Comparison of ENCODE assay signal across 8 cellular contexts in genomic region chrX:154486396-154487207, GRCh38. TPM values are rescaled to one million over a fixed set of nuclear protein-coding genes. Genes with fewer than 3 reads are reported as not detected.
A peak's percentile ranks its signal among the peaks of the same experiment; 100 is the strongest.
DNase-seq lines count a peak whose midpoint lies in the region; ATAC-seq, FAIRE-seq and TF ChIP-seq lines count a peak whose summit lies in the region.

UBL4A (minus strand) TSS chrX:154486615; CDS start chrX:154486584, 31 bp downstream.

- no peaks in the 10 kb centered on the region for H3K9me2 ChIP-seq in SK-N-SH

- TF ChIP-seq CTCF in SK-N-SH (IDR thresholded peaks at IDR 0.05) (no peak), heart left ventricle (IDR thresholded peaks at IDR 0.05) (no peak)

- peaks cover 19% of the 10 kb centered on the region; the same call in 1 of the 2 replicates for H3K79me2 ChIP-seq in SK-N-SH (ENCODE audit: insufficient read depth)

- peak; percentile 16 for FAIRE-seq in HTR-8/SVneo (lab: Jason Lieb, UNC)

- TF ChIP-seq POLR2A in heart left ventricle (IDR thresholded peaks at IDR 0.05) (no peak), GM18505 (IDR thresholded peaks at IDR 0.05; ENCODE audit: borderline replicate concordance, extremely low read depth, insufficient read depth, insufficient read length) (no peak)

- DNase-seq in GM03348 (ENCODE audit: low spot score) (peak; percentile 87), HTR-8/SVneo (ENCODE audit: insufficient read length, low spot score) (peak; percentile 21), SK-N-SH (peak; percentile 86), adipocyte (ENCODE audit: low read depth) (peak; percentile 65), heart left ventricle (peak; percentile 62 to 80 (median 72)), posterior cingulate gyrus (peak in 7 of 10 donors; percentile 31 to 92 (median 55))

- peaks cover 0 to 17% of the 10 kb centered on the region in 2 experiments; a peak in 1 of 4 replicates for H3K4me1 ChIP-seq in SK-N-SH (ENCODE audit: control insufficient read depth in 1 of 2, insufficient read depth in 2 of 2, low read depth in 1 of 2, low read length in 1 of 2)
- peaks cover 13% of the 10 kb centered on the region for H3K4me1 ChIP-seq in adipocyte (ENCODE audit: control insufficient read depth, insufficient read depth, low read length)
- H3K4me1 ChIP-seq in heart left ventricle, result peaks cover 0 to 39% (median 17%) of the 10 kb centered on the region in 12 donors

- H3K4me2 ChIP-seq in SK-N-SH, result peak within 1 kb of the TSS; percentile 80

- 0 out of 2 replicates have a peak, but pooled peaks cover 10% of the 10 kb centered on the region for H3K27me3 ChIP-seq in SK-N-SH (ENCODE audit: insufficient read depth)
- H3K27me3 ChIP-seq in adipocyte (replicated peaks; ENCODE audit: control insufficient read depth, insufficient read depth, low read length), result no peaks in the 10 kb centered on the region
- H3K27me3 ChIP-seq in heart left ventricle, result no peaks in the 10 kb centered on the region

- H4K20me1 ChIP-seq in SK-N-SH (ENCODE audit: insufficient read depth), result no peaks in the 10 kb centered on the region

- WGBS in SK-N-SH (ENCODE audit: low lambda C conversion rate), result 0% methylated on average over 1 of the region's 95 CpGs
- 1 to 47% (median 21%) methylated on average over 3 to 90 of the region's 95 CpGs for WGBS in heart left ventricle, 4 donors

- no peaks in the 10 kb centered on the region for H3F3A ChIP-seq in SK-N-SH (replicated peaks; ENCODE audit: insufficient read depth)

- H3K9me3 ChIP-seq in SK-N-SH (no peaks in the 10 kb centered on the region), adipocyte (ENCODE audit: control insufficient read depth, low read length) (no peaks in the 10 kb centered on the region), heart left ventricle (no peaks in the 10 kb centered on the region)

- peak within 1 kb of the TSS; percentile 63; the same call in 1 of the 2 replicates for H2AFZ ChIP-seq in SK-N-SH (ENCODE audit: low read depth)

- H3K4me3 ChIP-seq in SK-N-SH (ENCODE audit: low read depth in 2 of 2, low read length in 1 of 2) (peak within 1 kb of the TSS; percentile 56 to 63), adipocyte (ENCODE audit: low read length) (peak within 1 kb of the TSS; percentile 79), heart left ventricle (peak within 1 kb of the TSS; percentile 50 to 92 (median 68))

- CTCF ChIA-PET in SK-N-SH (lab: Yijun Ruan, JAX), result interaction anchor here (1.1 to 1.4 kb wide), 3 partner anchors 27 to 87 kb away, joined by 3 to 4 read pairs (median 4); no protein-coding TSS in a partner anchor

- ATAC-seq in heart left ventricle, result peak in 3 of 4 donors; percentile 40 to 49 (median 41)
- no peak for ATAC-seq in HG03378 (IDR thresholded peaks at IDR 0.05; ENCODE audit: unreplicated experiment)
- ATAC-seq in GM18505 (IDR thresholded peaks at IDR 0.05; ENCODE audit: unreplicated experiment), result no peak

- no peak for TF ChIP-seq RAD21 in SK-N-SH (IDR thresholded peaks at IDR 0.05; ENCODE audit: low read length)

- H3K27ac ChIP-seq in SK-N-SH (ENCODE audit: low read depth in 2 of 2, low read length in 1 of 2) (peak within 1 kb of the TSS; percentile 20 to 77; a peak in 3 of 4 replicates), heart left ventricle (peak within 1 kb of the TSS; percentile 78 to 96 (median 92))

- H3K9ac ChIP-seq in SK-N-SH (peak within 1 kb of the TSS; percentile 49; the same call in 1 of the 2 replicates), adipocyte (ENCODE audit: low read length) (peak within 1 kb of the TSS; percentile 81)

- POLR2A ChIA-PET in SK-N-SH (lab: Yijun Ruan, JAX), result interaction anchor here (1.5 to 2.4 kb wide), 4 partner anchors 8 to 89 kb away, joined by 4 to 8 read pairs (median 6); partner anchors contain the start of genes LAGE3 and RPL10

- intact Hi-C loops in heart left ventricle (cut with DNase I), result no loop called here
- intact Hi-C loops in posterior cingulate gyrus (cut with DNase I), result loop anchor here (2.0 kb wide), 1 partner anchor 50 kb away; the partner anchor contains the start of gene GDI1

- TF ChIP-seq EP300 in SK-N-SH (IDR thresholded peaks at IDR 0.05; ENCODE audit: borderline replicate concordance in 1 of 2, low read depth in 1 of 2, low read length in 1 of 2), result no peak

- H3K36me3 ChIP-seq in SK-N-SH (replicated peaks in 1 of 2; ENCODE audit: control insufficient read depth in 1 of 2, insufficient read depth in 2 of 2, low read length in 1 of 2) (peaks cover 0 to 14% of the 10 kb centered on the region in 2 experiments), adipocyte (ENCODE audit: control insufficient read depth, insufficient read depth, low read length, severe bottlenecking) (peaks cover 12% of the 10 kb centered on the region), heart left ventricle (peaks cover 0 to 9% (median 6%) of the 10 kb centered on the region in 9 donors)

TF ChIP-seq in SK-N-SH, 30 proteins besides CTCF, POLR2A, EP300 and RAD21:
- TF ChIP-seq MEF2A (IDR thresholded peaks at IDR 0.05; ENCODE audit: borderline replicate concordance, low read depth) (no peak), POLR2AphosphoS5 (IDR thresholded peaks at IDR 0.05; ENCODE audit: low read depth, low read length) (no peak; the same call in 1 of the 2 replicates), RCOR1 (IDR thresholded peaks at IDR 0.05; ENCODE audit: low read length) (no peak), GATA2 (CRISPR knock-in tag; IDR thresholded peaks at IDR 0.05) (no peak), REST (IDR thresholded peaks at IDR 0.05; ENCODE audit: low read depth, low read length) (no peak), MAX (IDR thresholded peaks at IDR 0.05; ENCODE audit: low read depth) (no peak), YY1 (IDR thresholded peaks at IDR 0.05; ENCODE audit: low read depth) (no peak), GABPA (IDR thresholded peaks at IDR 0.05; ENCODE audit: low read depth) (no peak), EZH2phosphoT487 (IDR thresholded peaks at IDR 0.05; ENCODE audit: borderline replicate concordance, low read depth) (no peak), SIN3A (IDR thresholded peaks at IDR 0.05; ENCODE audit: borderline replicate concordance, low read depth, low read length) (no peak)

RNA-seq across cellular contexts. Expression of gene UBL4A, which starts in this region (rescaled TPM):
- polyA plus RNA-seq in SK-N-SH (2012; rRNA removed) (27.4 and 27.8 TPM in 2 replicates), heart left ventricle (10 to 100 TPM; 34.6 to 72.8 TPM)
- 14.0 and 22.7 TPM in 2 replicates for polyA plus RNA-seq in SK-N-SH (2012; cell fraction: cytosol; rRNA removed)
- 15.0 and 21.3 TPM in 2 replicates for polyA plus RNA-seq in SK-N-SH (2012; cell fraction: nucleus; rRNA removed)
- total RNA-seq in heart left ventricle, result 10 to 100 TPM; 40.6 to 92.8 (median 53.7) TPM

Comparison
In these comparisons a context has a peak if more than half of its experiments do, and no peak if none do; other contexts are left out.
1. DNase-seq: peak in every context shown above with its lines; median percentile 87 in GM03348; 86 in SK-N-SH; 72 in heart left ventricle; 65 in adipocyte; 55 in posterior cingulate gyrus; 21 in HTR-8/SVneo.
2. ATAC-seq: peak in heart left ventricle (3 of 4); none in HG03378 (single experiment) and GM18505 (single experiment).
3. Peak in every context shown above with its lines, with median percentiles within 50 percentile points of each other: H3K4me3 ChIP-seq.